ENCODE assay signal across 1 cellular context in genomic region chr1:24413350-24414163, GRCh38.
TF ChIP-seq lines count a peak whose summit lies in the region.

TSS of gene STPG1 (minus strand) at chr1:24413782. CDS start at chr1:24401388, 12,394 bp downstream.

TF ChIP-seq in HepG2, 621 proteins besides CTCF, POLR2A, EP300 and RAD21 (continued from another document and continues in another):
- TF ChIP-seq STAT6 (CRISPR knock-in tag; IDR thresholded peaks at IDR 0.05; ENCODE audit: borderline replicate concordance), result no peak
- no peak for TF ChIP-seq PAF1 (CRISPR knock-in tag; IDR thresholded peaks at IDR 0.05)
- no peak for TF ChIP-seq AGO1 (IDR thresholded peaks at IDR 0.05; ENCODE audit: low read depth, low read length, poor library complexity, severe bottlenecking)
- TF ChIP-seq FOXC1 (CRISPR knock-in tag; IDR thresholded peaks at IDR 0.05; ENCODE audit: borderline replicate concordance), result no peak; the same call in 1 of the 2 replicates
- TF ChIP-seq POLR2AphosphoS5 (IDR thresholded peaks at IDR 0.05; ENCODE audit: low read depth, low read length), result peak; percentile 56
- TF ChIP-seq HNF1B (CRISPR knock-in tag; IDR thresholded peaks at IDR 0.05), result no peak
- no peak for TF ChIP-seq ZNF740 (CRISPR knock-in tag; IDR thresholded peaks at IDR 0.05)
- TF ChIP-seq RELA (CRISPR knock-in tag; IDR thresholded peaks at IDR 0.05), result no peak
- no peak for TF ChIP-seq ZNF546 (CRISPR knock-in tag; conservative IDR thresholded peaks at IDR 0.05)
- no peak for TF ChIP-seq ZSCAN25 (CRISPR knock-in tag; IDR thresholded peaks at IDR 0.05)
- peak; percentile 36; the same call in 1 of the 2 replicates for TF ChIP-seq SNAPC4 (CRISPR knock-in tag; IDR thresholded peaks at IDR 0.05)
- TF ChIP-seq SP2 (CRISPR knock-in tag; IDR thresholded peaks at IDR 0.05), result no peak
- no peak for TF ChIP-seq HNF1A (IDR thresholded peaks at IDR 0.05; ENCODE audit: low read depth)
- no peak for TF ChIP-seq HNF1A (CRISPR knock-in tag; IDR thresholded peaks at IDR 0.05; ENCODE audit: borderline replicate concordance)
- TF ChIP-seq KMT2B (CRISPR knock-in tag; IDR thresholded peaks at IDR 0.05), result no peak
- no peak for TF ChIP-seq MAZ (IDR thresholded peaks at IDR 0.05; ENCODE audit: borderline replicate concordance, low read depth, low read length)
- peak; percentile 87 for TF ChIP-seq MAZ (CRISPR knock-in tag; IDR thresholded peaks at IDR 0.05; ENCODE audit: low read depth)
- no peak for TF ChIP-seq ERF (CRISPR knock-in tag; IDR thresholded peaks at IDR 0.05)
- peak; percentile 37; the same call in 1 of the 2 replicates for TF ChIP-seq PRDM15 (CRISPR knock-in tag; IDR thresholded peaks at IDR 0.05)
- no peak for TF ChIP-seq SP1 (IDR thresholded peaks at IDR 0.05)
- TF ChIP-seq SP1 (CRISPR knock-in tag; IDR thresholded peaks at IDR 0.05), result peak; percentile 23; the same call in 1 of the 2 replicates
- peak; percentile 57; the same call in 1 of the 2 replicates for TF ChIP-seq TFAP4 (IDR thresholded peaks at IDR 0.05; ENCODE audit: borderline replicate concordance, low read depth)
- no peak for TF ChIP-seq SMARCC2 (IDR thresholded peaks at IDR 0.05)
- no peak for TF ChIP-seq ZNF703 (CRISPR knock-in tag; IDR thresholded peaks at IDR 0.05; ENCODE audit: borderline replicate concordance)
- TF ChIP-seq ZNF790 (CRISPR knock-in tag; IDR thresholded peaks at IDR 0.05; ENCODE audit: borderline replicate concordance), result no peak
- no peak for TF ChIP-seq MAFG (CRISPR knock-in tag; IDR thresholded peaks at IDR 0.05)
- no peak for TF ChIP-seq ZBTB43 (CRISPR knock-in tag; conservative IDR thresholded peaks at IDR 0.05)
- no peak for TF ChIP-seq TCF7 (IDR thresholded peaks at IDR 0.05; ENCODE audit: low read depth)
- no peak for TF ChIP-seq NR2F1 (CRISPR knock-in tag; IDR thresholded peaks at IDR 0.05)
- no peak for TF ChIP-seq NFRKB (IDR thresholded peaks at IDR 0.05)
- no peak for TF ChIP-seq SRF (IDR thresholded peaks at IDR 0.05; ENCODE audit: low read depth, low read length)
- TF ChIP-seq ZNF75D (CRISPR knock-in tag; IDR thresholded peaks at IDR 0.05; ENCODE audit: borderline replicate concordance), result no peak
- TF ChIP-seq HES4 (CRISPR knock-in tag; IDR thresholded peaks at IDR 0.05; ENCODE audit: borderline replicate concordance), result peak; percentile 74; the same call in 1 of the 2 replicates
- no peak for TF ChIP-seq ZBTB3 (CRISPR knock-in tag; IDR thresholded peaks at IDR 0.05; ENCODE audit: borderline replicate concordance, low read depth)
- TF ChIP-seq KDM6A (CRISPR knock-in tag; IDR thresholded peaks at IDR 0.05; ENCODE audit: low read depth), result no peak
- TF ChIP-seq STAT5B (CRISPR knock-in tag; IDR thresholded peaks at IDR 0.05), result no peak
- TF ChIP-seq ZNF777 (CRISPR knock-in tag; IDR thresholded peaks at IDR 0.05), result peak; percentile 63; the same call in 1 of the 2 replicates
- TF ChIP-seq ZNF343 (CRISPR knock-in tag; IDR thresholded peaks at IDR 0.05), result no peak
- TF ChIP-seq ZSCAN5A (CRISPR knock-in tag; IDR thresholded peaks at IDR 0.05; ENCODE audit: borderline replicate concordance), result no peak
- TF ChIP-seq ATM (IDR thresholded peaks at IDR 0.05; ENCODE audit: borderline replicate concordance), result no peak
